Comparison of ENCODE assay signal across 12 cellular contexts in genomic region chr5:43386960-43387362, GRCh38. TPM values are rescaled to one million over a fixed set of nuclear protein-coding genes. Genes with fewer than 3 reads are reported as not detected.
DNase-seq lines count a peak whose midpoint lies in the region; ATAC-seq and TF ChIP-seq lines count a peak whose summit lies in the region.
"Had no signal": no experiment of that assay in that cellular context is flagged by ENCODE, and none has a peak within 500 bp of the region (broad histone marks: within the 10 kb centered on the region; RNA-seq: fewer than 3 reads in every experiment).

No MANE protein-coding gene starts in this region.

- peaks cover 4% of the 10 kb centered on the region for H3K4me1 ChIP-seq in foreskin keratinocyte

- CTCF ChIA-PET in activated CD4-positive, alpha-beta T cell treated with anti-CD3 and anti-CD28 coated beads for 36 hours (lab: Charles Lee) = interaction anchor here (0.8 to 4.0 kb wide), 4 partner anchors 10 to 322 kb away, joined by 4 to 35 read pairs (median 4); no protein-coding TSS in a partner anchor

- peak; percentile 57 for ATAC-seq in activated CD4-positive, alpha-beta T cell treated with anti-CD3 and anti-CD28 coated beads for 36 hours
- peak; percentile 54 for ATAC-seq in HG03342 (IDR thresholded peaks at IDR 0.05; ENCODE audit: unreplicated experiment)
- ATAC-seq in foreskin keratinocyte = peak; percentile 94
- no peak for ATAC-seq in HG03045 (IDR thresholded peaks at IDR 0.05; ENCODE audit: unreplicated experiment)

- POLR2A ChIA-PET in activated CD4-positive, alpha-beta T cell treated with anti-CD3 and anti-CD28 coated beads for 36 hours (lab: Charles Lee) = no interaction called here

- H3K27ac ChIP-seq in foreskin keratinocyte = peak overlapping the region; percentile 60

- intact Hi-C loops in activated CD4-positive, alpha-beta T cell treated with anti-CD3 and anti-CD28 coated beads for 36 hours (cut with DNase I, micrococcal nuclease) = loop anchor here in 1 of 2 experiments (5.0 kb wide), 1 partner anchor 475 kb away; no protein-coding TSS in a partner anchor

- H3K27ac Mint-ChIP-seq in activated CD4-positive, alpha-beta T cell treated with anti-CD3 and anti-CD28 coated beads for 36 hours = peak overlapping the region; percentile 13

- no peaks in the 10 kb centered on the region for H3K27me3 ChIP-seq in foreskin keratinocyte

- H3K4me3 Mint-ChIP-seq in activated CD4-positive, alpha-beta T cell treated with anti-CD3 and anti-CD28 coated beads for 36 hours = no peak overlapping the region

- H3K9me3 Mint-ChIP-seq in activated CD4-positive, alpha-beta T cell treated with anti-CD3 and anti-CD28 coated beads for 36 hours (ENCODE audit: low read depth) = no peaks in the 10 kb centered on the region

- no peaks in the 10 kb centered on the region for H3K27me3 Mint-ChIP-seq in activated CD4-positive, alpha-beta T cell treated with anti-CD3 and anti-CD28 coated beads for 36 hours

- H3K36me3 Mint-ChIP-seq in activated CD4-positive, alpha-beta T cell treated with anti-CD3 and anti-CD28 coated beads for 36 hours (ENCODE audit: low read depth) = peaks cover 36% of the 10 kb centered on the region

- no peak for DNase-seq in activated CD4-positive, alpha-beta T cell treated with anti-CD3 and anti-CD28 coated beads for 36 hours
- DNase-seq in activated CD4-positive, alpha-beta T cell treated with anti-CD3 and anti-CD28 coated beads, Interleukin-2, amount 50 U/mL, for 4 hours = no peak
- DNase-seq in GM20000 (ENCODE audit: low spot score) (peak; percentile 38), foreskin keratinocyte (peak; percentile 56 to 79), NCI-H2171 treated with DMSO at 0.1 percent for 48 hours (lab: John Stamatoyannopoulos, UW) (no peak), NCI-H146 treated with DMSO at 0.1 percent for 48 hours (lab: John Stamatoyannopoulos, UW; ENCODE audit: unreplicated experiment) (no peak)
- DNase-seq: activated naive CD4-positive, alpha-beta T cell; effector CD4-positive, alpha-beta T cell; NCI-H1694 had no signal

- peaks cover 33% of the 10 kb centered on the region for H3K4me1 Mint-ChIP-seq in activated CD4-positive, alpha-beta T cell treated with anti-CD3 and anti-CD28 coated beads for 36 hours

- TF ChIP-seq CTCF in GM20000 (IDR thresholded peaks at IDR 0.05; ENCODE audit: extremely low read depth, missing control alignments) (no peak), foreskin keratinocyte (conservative IDR thresholded peaks at IDR 0.05) (peak; percentile 67)

RNA-seq across cellular contexts. Expression of gene CCL28, which starts 25.2 kb away (rescaled TPM):
- total RNA-seq in activated CD4-positive, alpha-beta T cell treated with anti-CD3 and anti-CD28 coated beads for 36 hours = 10 to 100 TPM; 13.9 to 18.0 TPM
- 1.9 and 2.5 TPM in 2 replicates for total RNA-seq in foreskin keratinocyte
- polyA plus RNA-seq in foreskin keratinocyte = 1.1 and 1.3 TPM in 2 replicates
- total RNA-seq: Daoy had no signal

Comparison
In these comparisons a context has a peak if more than half of its experiments do, and no peak if none do; other contexts are left out.
1. DNase-seq: peak in GM20000 (single experiment) and foreskin keratinocyte (2 of 2); none in activated CD4-positive, alpha-beta T cell treated with anti-CD3 and anti-CD28 coated beads for 36 hours (single experiment), activated CD4-positive, alpha-beta T cell treated with anti-CD3 and anti-CD28 coated beads, Interleukin-2, amount 50 U/mL, for 4 hours (0 of 2), NCI-H2171 treated with DMSO at 0.1 percent for 48 hours (single experiment) and NCI-H146 treated with DMSO at 0.1 percent for 48 hours (single experiment).